ENCODE assay signal across 1 cellular context in genomic region chr16:3713587-3714242, GRCh38.
TF ChIP-seq lines count a peak whose summit lies in the region.

No MANE protein-coding gene starts in this region.

TF ChIP-seq in GM12878, 131 proteins besides CTCF, POLR2A, EP300 and RAD21:
- TF ChIP-seq ZNF207 (IDR thresholded peaks at IDR 0.05; ENCODE audit: borderline replicate concordance) (no peak), HCFC1 (IDR thresholded peaks at IDR 0.05; ENCODE audit: low read length) (no peak), MEF2A (IDR thresholded peaks at IDR 0.05; ENCODE audit: insufficient read depth, low read depth, low read length) (no peak), TCF12 (IDR thresholded peaks at IDR 0.05; ENCODE audit: low read depth, low read length) (no peak), USF2 (IDR thresholded peaks at IDR 0.05; ENCODE audit: borderline replicate concordance, low read depth, low read length) (no peak), JUND (IDR thresholded peaks at IDR 0.05; ENCODE audit: low read depth, low read length) (no peak), IKZF1 (conservative IDR thresholded peaks at IDR 0.05) (no peak), BACH1 (IDR thresholded peaks at IDR 0.05; ENCODE audit: borderline replicate concordance) (no peak), NFXL1 (IDR thresholded peaks at IDR 0.05; ENCODE audit: borderline replicate concordance) (no peak)
- TF ChIP-seq, protein P1, sequence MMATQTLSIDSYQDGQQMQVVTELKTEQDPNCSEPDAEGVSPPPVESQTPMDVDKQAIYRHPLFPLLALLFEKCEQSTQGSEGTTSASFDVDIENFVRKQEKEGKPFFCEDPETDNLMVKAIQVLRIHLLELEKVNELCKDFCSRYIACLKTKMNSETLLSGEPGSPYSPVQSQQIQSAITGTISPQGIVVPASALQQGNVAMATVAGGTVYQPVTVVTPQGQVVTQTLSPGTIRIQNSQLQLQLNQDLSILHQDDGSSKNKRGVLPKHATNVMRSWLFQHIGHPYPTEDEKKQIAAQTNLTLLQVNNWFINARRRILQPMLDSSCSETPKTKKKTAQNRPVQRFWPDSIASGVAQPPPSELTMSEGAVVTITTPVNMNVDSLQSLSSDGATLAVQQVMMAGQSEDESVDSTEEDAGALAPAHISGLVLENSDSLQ (IDR thresholded peaks at IDR 0.05) = no peak
- TF ChIP-seq, protein P2, sequence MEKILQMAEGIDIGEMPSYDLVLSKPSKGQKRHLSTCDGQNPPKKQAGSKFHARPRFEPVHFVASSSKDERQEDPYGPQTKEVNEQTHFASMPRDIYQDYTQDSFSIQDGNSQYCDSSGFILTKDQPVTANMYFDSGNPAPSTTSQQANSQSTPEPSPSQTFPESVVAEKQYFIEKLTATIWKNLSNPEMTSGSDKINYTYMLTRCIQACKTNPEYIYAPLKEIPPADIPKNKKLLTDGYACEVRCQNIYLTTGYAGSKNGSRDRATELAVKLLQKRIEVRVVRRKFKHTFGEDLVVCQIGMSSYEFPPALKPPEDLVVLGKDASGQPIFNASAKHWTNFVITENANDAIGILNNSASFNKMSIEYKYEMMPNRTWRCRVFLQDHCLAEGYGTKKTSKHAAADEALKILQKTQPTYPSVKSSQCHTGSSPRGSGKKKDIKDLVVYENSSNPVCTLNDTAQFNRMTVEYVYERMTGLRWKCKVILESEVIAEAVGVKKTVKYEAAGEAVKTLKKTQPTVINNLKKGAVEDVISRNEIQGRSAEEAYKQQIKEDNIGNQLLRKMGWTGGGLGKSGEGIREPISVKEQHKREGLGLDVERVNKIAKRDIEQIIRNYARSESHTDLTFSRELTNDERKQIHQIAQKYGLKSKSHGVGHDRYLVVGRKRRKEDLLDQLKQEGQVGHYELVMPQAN (conservative IDR thresholded peaks at IDR 0.05) = no peak
